Comparison of ENCODE assay signal across 15 cellular contexts in genomic region chr7:14507617-14508016, GRCh38.
A peak's percentile ranks its signal among the peaks of the same experiment; 100 is the strongest.
DNase-seq lines count a peak whose midpoint lies in the region; FAIRE-seq and TF ChIP-seq lines count a peak whose summit lies in the region.
"Had no signal": no experiment of that assay in that cellular context is flagged by ENCODE, and none has a peak within 500 bp of the region (broad histone marks: within the 10 kb centered on the region; RNA-seq: fewer than 3 reads in every experiment).

No MANE protein-coding gene starts in this region.

- peaks cover 23% of the 10 kb centered on the region for H3K36me3 Mint-ChIP-seq in glutamatergic neuron (ENCODE audit: unreplicated experiment)
- H3K36me3 Mint-ChIP-seq: natural killer cell, T-cell had no signal

- peak; percentile 82 for DNase-seq in HS-27A (ENCODE audit: low read depth)
- DNase-seq in NCI-H345 treated with DMSO at 0.1 percent for 48 hours (lab: John Stamatoyannopoulos, UW; ENCODE audit: unreplicated experiment) = peak; percentile 69
- peak; percentile 99 for DNase-seq in bronchial epithelial cell (ENCODE audit: low read depth)
- peak; percentile 96 for DNase-seq in renal cortical epithelial cell (ENCODE audit: low read depth)
- no peak for DNase-seq in glutamatergic neuron
- DNase-seq in kidney glomerular epithelial cell (lab: John Stamatoyannopoulos, UW) = no peak
- no peak for DNase-seq in activated CD4-positive, alpha-beta T cell treated with anti-CD3 and anti-CD28 coated beads for 48 hours
- DNase-seq: activated CD8-positive, alpha-beta memory T cell treated with anti-CD3 and anti-CD28 coated beads, Interleukin-2, amount 50 U/mL, for 4 hours; natural killer cell; NCI-H187; stimulated activated CD4-positive, alpha-beta T cell treated with anti-CD3 and anti-CD28 coated beads, Interleukin-4, amount 100 ng/mL, for 24 hours; T-cell had no signal

- H3K4me3 ChIP-seq in bronchial epithelial cell (ENCODE audit: low read depth, low read length) = no peak overlapping the region
- H3K4me3 ChIP-seq: ascending aorta, thoracic aorta had no signal

- H3K9me3 Mint-ChIP-seq in glutamatergic neuron (ENCODE audit: unreplicated experiment) = peaks cover 2% of the 10 kb centered on the region

- FAIRE-seq in bronchial epithelial cell (lab: Jason Lieb, UNC) = peak; percentile 92
- FAIRE-seq: H1 had no signal

- no peak overlapping the region for H3K27ac Mint-ChIP-seq in glutamatergic neuron (ENCODE audit: unreplicated experiment)
- H3K27ac Mint-ChIP-seq: natural killer cell, T-cell had no signal

- no peaks in the 10 kb centered on the region for H3K27me3 ChIP-seq in bronchial epithelial cell (ENCODE audit: control insufficient read depth, insufficient read depth, low read length)
- H3K27me3 ChIP-seq: ascending aorta had no signal

- no peaks in the 10 kb centered on the region for H3K27me3 Mint-ChIP-seq in glutamatergic neuron (ENCODE audit: unreplicated experiment)
- H3K27me3 Mint-ChIP-seq: T-cell had no signal

- peaks cover 15% of the 10 kb centered on the region for H3K4me1 Mint-ChIP-seq in glutamatergic neuron (ENCODE audit: low read depth, unreplicated experiment)
- H3K4me1 Mint-ChIP-seq: natural killer cell had no signal

- no peaks in the 10 kb centered on the region for H3K36me3 ChIP-seq in bronchial epithelial cell (ENCODE audit: control insufficient read depth, insufficient read depth, low read length)
- H3K36me3 ChIP-seq: ascending aorta, thoracic aorta had no signal

- H3K4me3 Mint-ChIP-seq in glutamatergic neuron (ENCODE audit: unreplicated experiment) = no peak overlapping the region
- H3K4me3 Mint-ChIP-seq: natural killer cell, T-cell had no signal

- TF ChIP-seq CTCF in bronchial epithelial cell (IDR thresholded peaks at IDR 0.05; ENCODE audit: insufficient read depth, low read length, severe bottlenecking) = no peak
- TF ChIP-seq CTCF in glutamatergic neuron (IDR thresholded peaks at IDR 0.05; ENCODE audit: partially characterized antibody, unreplicated experiment) = no peak

Comparison
In these comparisons a context has a peak if more than half of its experiments do, and no peak if none do; other contexts are left out.
1. DNase-seq: peak in HS-27A (single experiment), NCI-H345 treated with DMSO at 0.1 percent for 48 hours (single experiment), bronchial epithelial cell (single experiment) and renal cortical epithelial cell (single experiment); none in glutamatergic neuron (single experiment), kidney glomerular epithelial cell (single experiment) and activated CD4-positive, alpha-beta T cell treated with anti-CD3 and anti-CD28 coated beads for 48 hours (single experiment).